21 cellular contexts compared by ENCODE assay signal in genomic region chr5:11791777-11792176, GRCh38.
DNase-seq lines count a peak whose midpoint lies in the region; ATAC-seq and TF ChIP-seq lines count a peak whose summit lies in the region.
"Had no signal": no experiment of that assay in that cellular context is flagged by ENCODE, and none has a peak within 500 bp of the region (broad histone marks: within the 10 kb centered on the region; RNA-seq: fewer than 3 reads in every experiment).

No MANE protein-coding gene starts in this region.

- DNase-seq in left ventricle myocardium superior (no peak), Right ventricle myocardium superior (no peak), cerebellum (ENCODE audit: low spot score) (peak; percentile 10), mucosa of gallbladder (ENCODE audit: low spot score) (peak; percentile 83), HuH-7.5 (ENCODE audit: low spot score) (no peak), posterior cingulate gyrus (no peak), NCI-H526 (lab: John Stamatoyannopoulos, UW) (no peak), GM10266 (ENCODE audit: extremely low spot score) (no peak)
- DNase-seq: activated B cell treated with CpG ODN at 0.5 μM for 24 hours; activated CD4-positive, alpha-beta memory T cell treated with anti-CD3 and anti-CD28 coated beads, Interleukin-2, amount 10 ng/mL, durations not matched to agents 7 days and 5 days; activated effector memory CD4-positive, alpha-beta T cell treated with anti-CD3 and anti-CD28 coated beads, Interleukin-2, amount 50 U/mL, for 16 hours; activated naive CD8-positive, alpha-beta T cell treated with anti-CD3 and anti-CD28 coated beads, Interleukin-2, amount 10 ng/mL, durations not matched to agents 7 days and 5 days; activated T-cell treated with anti-CD3 and anti-CD28 coated beads for 4 hours; effector CD8-positive, alpha-beta T cell; foreskin melanocyte; left lung; NCI-H2171 treated with DMSO at 0.1 percent for 48 hours; NCI-H774; ovary; stimulated activated CD8-positive, alpha-beta memory T cell treated with anti-CD3 and anti-CD28 coated beads, Interleukin-4, amount 100 ng/mL, for 48 hours; upper lobe of right lung had no signal

- no peak for TF ChIP-seq CTCF in GM10266 (IDR thresholded peaks at IDR 0.05; ENCODE audit: control insufficient read depth, insufficient read depth, low read depth, missing control alignments)

- ATAC-seq in left ventricle myocardium superior (peak; percentile 40), Right ventricle myocardium superior (ENCODE audit: poor library complexity) (no peak)
- ATAC-seq: left lung, upper lobe of right lung had no signal

- intact Hi-C loops in left ventricle myocardium superior (cut with micrococcal nuclease), result no loop called here
- intact Hi-C loops in Right ventricle myocardium superior (cut with DNase I), result no loop called here
- intact Hi-C loops in posterior cingulate gyrus (cut with DNase I), result no loop called here

Comparison
In these comparisons a context has a peak if more than half of its experiments do, and no peak if none do; other contexts are left out.
1. DNase-seq: peak in cerebellum (single experiment) and mucosa of gallbladder (single experiment); none in left ventricle myocardium superior (single experiment), Right ventricle myocardium superior (single experiment), HuH-7.5 (single experiment), posterior cingulate gyrus (0 of 10), NCI-H526 (0 of 2) and GM10266 (single experiment).